Comparison of ENCODE assay signal across 24 cellular contexts in the genomic region with DNA sequence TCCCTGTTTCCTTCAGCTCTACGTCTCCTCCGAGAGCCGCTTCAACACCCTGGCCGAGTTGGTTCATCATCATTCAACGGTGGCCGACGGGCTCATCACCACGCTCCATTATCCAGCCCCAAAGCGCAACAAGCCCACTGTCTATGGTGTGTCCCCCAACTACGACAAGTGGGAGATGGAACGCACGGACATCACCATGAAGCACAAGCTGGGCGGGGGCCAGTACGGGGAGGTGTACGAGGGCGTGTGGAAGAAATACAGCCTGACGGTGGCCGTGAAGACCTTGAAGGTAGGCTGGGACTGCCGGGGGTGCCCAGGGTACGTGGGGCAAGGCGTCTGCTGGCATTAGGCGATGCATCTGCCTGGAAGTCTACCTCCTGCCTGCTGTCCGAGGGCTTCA. TPM values are rescaled to one million over a fixed set of nuclear protein-coding genes. Genes with fewer than 3 reads are reported as not detected.
DNase-seq lines count a peak whose midpoint lies in the region; ATAC-seq and TF ChIP-seq lines count a peak whose summit lies in the region.
"Had no signal": no experiment of that assay in that cellular context is flagged by ENCODE, and none has a peak within 500 bp of the region (broad histone marks: within the 10 kb centered on the region; RNA-seq: fewer than 3 reads in every experiment).

No MANE protein-coding gene starts in this region.

- H4K20me1 ChIP-seq in neural progenitor cell (ENCODE audit: low read depth): peaks cover 93% of the 10 kb centered on the region

- 95% methylated on average over 17 to 23 of the region's 23 CpGs for WGBS in endodermal cell (ENCODE audit: insufficient coverage in 1 of 2, insufficient read length in 1 of 2), 2 experiments

- H3K27me3 Mint-ChIP-seq in endodermal cell (ENCODE audit: insufficient read depth) (no peaks in the 10 kb centered on the region), neural progenitor cell (ENCODE audit: insufficient read depth, low read depth) (peaks cover 8% of the 10 kb centered on the region), type B pancreatic cell (no peaks in the 10 kb centered on the region)
- H3K27me3 Mint-ChIP-seq in activated T-helper 17 cell treated with anti-CD3 and anti-CD28 coated beads, Interleukin-2, amount 50 U/mL, for 72 hours: no peaks in the 10 kb centered on the region

- intact Hi-C loops in left cardiac atrium (cut with DNase I): loop anchor here (5.0 kb wide), 3 partner anchors 90 to 185 kb away; no protein-coding TSS in a partner anchor

- H3K36me3 ChIP-seq in right atrium auricular region (peaks cover 21% of the 10 kb centered on the region), endodermal cell (ENCODE audit: control insufficient read depth, insufficient read depth, low read length) (peaks cover 48% of the 10 kb centered on the region), neural progenitor cell (no peaks in the 10 kb centered on the region)
- H3K36me3 ChIP-seq: colonic mucosa had no signal

- H3K9ac ChIP-seq in endodermal cell (ENCODE audit: extremely low read depth, low read length, poor library complexity, severe bottlenecking) (no peak overlapping the region), neural progenitor cell (no peak overlapping the region)
- H3K9ac ChIP-seq: BLaER1 had no signal

- peaks cover 68% of the 10 kb centered on the region for H3K79me2 ChIP-seq in neural progenitor cell (ENCODE audit: low read depth)

- H3K9me3 ChIP-seq in right atrium auricular region (no peaks in the 10 kb centered on the region), endodermal cell (ENCODE audit: control insufficient read depth, low read length) (no peaks in the 10 kb centered on the region), neural progenitor cell (ENCODE audit: low read depth) (no peaks in the 10 kb centered on the region)
- H3K9me3 ChIP-seq: A549, BLaER1, body of pancreas, colonic mucosa, psoas muscle had no signal

- H3K27ac Mint-ChIP-seq in endodermal cell: peak overlapping the region; percentile 28
- no peak overlapping the region for H3K27ac Mint-ChIP-seq in neural progenitor cell
- H3K27ac Mint-ChIP-seq in type B pancreatic cell: peak overlapping the region; percentile 18
- H3K27ac Mint-ChIP-seq in activated T-helper 17 cell treated with anti-CD3 and anti-CD28 coated beads, Interleukin-2, amount 50 U/mL, for 72 hours: no peak overlapping the region

- no peaks in the 10 kb centered on the region for H3K9me3 Mint-ChIP-seq in endodermal cell
- no peaks in the 10 kb centered on the region for H3K9me3 Mint-ChIP-seq in neural progenitor cell
- no peaks in the 10 kb centered on the region for H3K9me3 Mint-ChIP-seq in type B pancreatic cell
- H3K9me3 Mint-ChIP-seq in activated T-helper 17 cell treated with anti-CD3 and anti-CD28 coated beads, Interleukin-2, amount 50 U/mL, for 72 hours: no peaks in the 10 kb centered on the region
- H3K9me3 Mint-ChIP-seq: activated naive CD4-positive, alpha-beta T cell treated with anti-CD3 and anti-CD28 coated beads, Interleukin-2, amount 50 U/mL, for 72 hours; neural crest cell had no signal

- ATAC-seq in left cardiac atrium (no peak), HG03196 (IDR thresholded peaks at IDR 0.05; ENCODE audit: unreplicated experiment) (no peak)
- ATAC-seq in activated T-helper 17 cell treated with anti-CD3 and anti-CD28 coated beads, Interleukin-2, amount 50 U/mL, for 72 hours (replicated peaks): no peak
- ATAC-seq: activated naive CD4-positive, alpha-beta T cell treated with anti-CD3 and anti-CD28 coated beads, Interleukin-2, amount 50 U/mL, for 72 hours; body of pancreas; psoas muscle had no signal

- H3K4me1 Mint-ChIP-seq in endodermal cell (peaks cover 20% of the 10 kb centered on the region), neural progenitor cell (peaks cover 40% of the 10 kb centered on the region), type B pancreatic cell (ENCODE audit: unreplicated experiment) (peaks cover 58% of the 10 kb centered on the region)
- H3K4me1 Mint-ChIP-seq in activated T-helper 17 cell treated with anti-CD3 and anti-CD28 coated beads, Interleukin-2, amount 50 U/mL, for 72 hours: no peaks in the 10 kb centered on the region

- peak overlapping the region; percentile 38 to 54 for H3K27ac ChIP-seq in right atrium auricular region
- no peak overlapping the region for H3K27ac ChIP-seq in endodermal cell (ENCODE audit: low read depth, low read length)
- H3K27ac ChIP-seq in neural progenitor cell: peak overlapping the region; percentile 59
- H3K27ac ChIP-seq: BLaER1, body of pancreas, colonic mucosa, psoas muscle had no signal

- H3K4me3 Mint-ChIP-seq in endodermal cell (no peak overlapping the region), neural progenitor cell (peak overlapping the region; percentile 6), type B pancreatic cell (no peak overlapping the region)
- H3K4me3 Mint-ChIP-seq in activated T-helper 17 cell treated with anti-CD3 and anti-CD28 coated beads, Interleukin-2, amount 50 U/mL, for 72 hours: no peak overlapping the region
- H3K4me3 Mint-ChIP-seq: neural crest cell had no signal

- TF ChIP-seq CTCF in right atrium auricular region (IDR thresholded peaks at IDR 0.05) (no peak), endodermal cell (conservative IDR thresholded peaks at IDR 0.05) (no peak), neural progenitor cell (IDR thresholded peaks at IDR 0.05) (no peak), type B pancreatic cell (conservative IDR thresholded peaks at IDR 0.05) (no peak)

- peaks cover 32% of the 10 kb centered on the region for H3F3A ChIP-seq in neural progenitor cell (ENCODE audit: low read depth)

- H3K4me3 ChIP-seq in right atrium auricular region: no peak overlapping the region
- H3K4me3 ChIP-seq in endodermal cell (ENCODE audit: low read length): no peak overlapping the region
- no peak overlapping the region for H3K4me3 ChIP-seq in neural progenitor cell
- H3K4me3 ChIP-seq: A549, BLaER1, body of pancreas, colonic mucosa, psoas muscle had no signal

- H3K27me3 ChIP-seq in right atrium auricular region: no peaks in the 10 kb centered on the region
- H3K27me3 ChIP-seq in endodermal cell (ENCODE audit: control insufficient read depth, insufficient read depth, low read length, poor library complexity, severe bottlenecking): no peaks in the 10 kb centered on the region
- H3K27me3 ChIP-seq in neural progenitor cell: no peaks in the 10 kb centered on the region
- H3K27me3 ChIP-seq: BLaER1, body of pancreas, colonic mucosa had no signal

- no peak overlapping the region for H3K4me2 ChIP-seq in neural progenitor cell
- H3K4me2 ChIP-seq: A549, BLaER1 had no signal

- H2AFZ ChIP-seq in neural progenitor cell (replicated peaks): no peak overlapping the region

- H3K36me3 Mint-ChIP-seq in endodermal cell (ENCODE audit: low read depth): peaks cover 41% of the 10 kb centered on the region
- peaks cover 16% of the 10 kb centered on the region for H3K36me3 Mint-ChIP-seq in neural progenitor cell
- H3K36me3 Mint-ChIP-seq in type B pancreatic cell: peaks cover 29% of the 10 kb centered on the region
- H3K36me3 Mint-ChIP-seq in activated T-helper 17 cell treated with anti-CD3 and anti-CD28 coated beads, Interleukin-2, amount 50 U/mL, for 72 hours (ENCODE audit: low read depth): peaks cover under 1% of the 10 kb centered on the region
- H3K36me3 Mint-ChIP-seq: activated naive CD4-positive, alpha-beta T cell treated with anti-CD3 and anti-CD28 coated beads, Interleukin-2, amount 50 U/mL, for 72 hours had no signal

- H3K4me1 ChIP-seq in right atrium auricular region (peaks cover 0 to 42% of the 10 kb centered on the region in 2 donors), endodermal cell (ENCODE audit: control insufficient read depth, insufficient read depth, low read length) (no peaks in the 10 kb centered on the region), neural progenitor cell (peaks cover 4% of the 10 kb centered on the region)
- H3K4me1 ChIP-seq: body of pancreas, colonic mucosa had no signal

- DNase-seq in right atrium auricular region (ENCODE audit: low spot score) (no peak), left cardiac atrium (no peak), endodermal cell (no peak), neural progenitor cell (ENCODE audit: low spot score) (no peak), type B pancreatic cell (ENCODE audit: extremely low spot score, unreplicated experiment) (no peak), SHP77 treated with DMSO at 0.1 percent for 48 hours (lab: John Stamatoyannopoulos, UW) (no peak)
- DNase-seq: body of pancreas; colonic mucosa; COR-L47; DND-41; NCI-H1694 treated with DMSO at 0.1 percent for 48 hours; NCI-H82; psoas muscle; Right ventricle myocardium superior; stimulated activated CD4-positive, alpha-beta T cell treated with anti-CD3 and anti-CD28 coated beads, Interleukin-4, amount 100 ng/mL, for 1 hour; stimulated activated naive CD4-positive, alpha-beta T cell had no signal

RNA-seq across cellular contexts. Expression of gene ABL1, which starts 27.7 kb away (rescaled TPM):
- total RNA-seq in right atrium auricular region (10 to 100 TPM; 26.3 to 38.9 TPM), left cardiac atrium (10 to 100 TPM; 40.8 to 55.4 TPM), endodermal cell (10 to 100 TPM; 78.8 to 94.1 TPM), neural progenitor cell (ENCODE audit: low replicate concordance) (38.4 and 74.0 TPM in 2 replicates), type B pancreatic cell (ENCODE audit: low replicate concordance) (66.6 and 91.8 TPM in 2 replicates)
- 62.3 TPM for polyA plus RNA-seq in endodermal cell (2013, experiment 1 of 2)
- polyA plus RNA-seq in endodermal cell (2013, experiment 2 of 2): 60.4 TPM
- 10 to 100 TPM; 19.5 to 35.9 TPM for total RNA-seq in activated T-helper 17 cell treated with anti-CD3 and anti-CD28 coated beads, Interleukin-2, amount 50 U/mL, for 72 hours

RNA-seq across cellular contexts. Expression of gene QRFP, which starts 33.9 kb away (rescaled TPM):
- total RNA-seq in right atrium auricular region (not detected), left cardiac atrium (not detected), endodermal cell (not detected), neural progenitor cell (ENCODE audit: low replicate concordance) (not detected in 2 replicates), type B pancreatic cell (ENCODE audit: low replicate concordance) (not detected in 2 replicates)
- not detected for polyA plus RNA-seq in endodermal cell (2013, experiment 1 of 2)
- not detected for polyA plus RNA-seq in endodermal cell (2013, experiment 2 of 2)
- total RNA-seq in activated T-helper 17 cell treated with anti-CD3 and anti-CD28 coated beads, Interleukin-2, amount 50 U/mL, for 72 hours: not detected
- total RNA-seq: activated naive CD4-positive, alpha-beta T cell treated with anti-CD3 and anti-CD28 coated beads, Interleukin-2, amount 50 U/mL, for 72 hours; body of pancreas; HT1080; neural crest cell; psoas muscle; Right ventricle myocardium superior; ureter had no signal
- polyA plus RNA-seq: A549 had no signal

Comparison
In these comparisons a context has a peak if more than half of its experiments do, and no peak if none do; other contexts are left out.
1. H3K27ac Mint-ChIP-seq: peak in endodermal cell (single experiment) and type B pancreatic cell (single experiment); none in neural progenitor cell (single experiment) and activated T-helper 17 cell treated with anti-CD3 and anti-CD28 coated beads, Interleukin-2, amount 50 U/mL, for 72 hours (single experiment).